25 cellular contexts compared by ENCODE assay signal in genomic region chr12:115543269-115543668, GRCh38.
A peak's percentile ranks its signal among the peaks of the same experiment; 100 is the strongest.
DNase-seq lines count a peak whose midpoint lies in the region; ATAC-seq, FAIRE-seq and TF ChIP-seq lines count a peak whose summit lies in the region.
"Had no signal": no experiment of that assay in that cellular context is flagged by ENCODE, and none has a peak within 500 bp of the region (broad histone marks: within the 10 kb centered on the region; RNA-seq: fewer than 3 reads in every experiment).

No MANE protein-coding gene starts in this region.

- H4K20me1 ChIP-seq in endothelial cell of umbilical vein (replicated peaks; ENCODE audit: control insufficient read depth, extremely low read depth, insufficient read depth, low read length) (no peaks in the 10 kb centered on the region), smooth muscle cell (ENCODE audit: low read depth) (no peaks in the 10 kb centered on the region)
- H4K20me1 ChIP-seq: BLaER1 treated with 17β-estradiol and CSF1 and Interleukin-3, amounts not matched to agents 10 nM and 100 nM had no signal

- TF ChIP-seq POLR2A in breast epithelium (IDR thresholded peaks at IDR 0.05): no peak
- TF ChIP-seq POLR2A in endothelial cell of umbilical vein (IDR thresholded peaks at IDR 0.05; ENCODE audit: low read depth, low read length): no peak

- FAIRE-seq in endothelial cell of umbilical vein (lab: Jason Lieb, UNC): no peak
- FAIRE-seq: D721Med, GM12891, GM19239 had no signal

- ATAC-seq in HG02884 (IDR thresholded peaks at IDR 0.05; ENCODE audit: unreplicated experiment): no peak

- dilution Hi-C loops in endothelial cell of umbilical vein (cut with MboI; ENCODE audit: extremely low pct_ligation_motif_present, low sequenced_read_pairs): no loop called here

- WGBS in smooth muscle cell (ENCODE audit: low lambda C conversion rate): 50% methylated on average over 2 of the region's 2 CpGs

- BruUV-seq in MCF 10A (replicated peaks; lab: Mats Ljungman, UMichigan) (no TSS peak), endothelial cell of umbilical vein (replicated peaks; lab: Mats Ljungman, UMichigan) (no TSS peak)

- H3K27ac Mint-ChIP-seq in MCF 10A (ENCODE audit: low read depth, unreplicated experiment): no peak overlapping the region
- H3K27ac Mint-ChIP-seq: CD8-positive, alpha-beta memory T cell; H9 had no signal

- no peak overlapping the region for H3K4me2 ChIP-seq in endothelial cell of umbilical vein (ENCODE audit: insufficient read depth, low read length)
- H3K4me2 ChIP-seq in smooth muscle cell: no peak overlapping the region
- H3K4me2 ChIP-seq: BLaER1 treated with 17β-estradiol and CSF1 and Interleukin-3, amounts not matched to agents 10 nM and 100 nM had no signal

- H3F3A ChIP-seq in smooth muscle cell (ENCODE audit: low read depth): peaks cover 3% of the 10 kb centered on the region

- H3K9me3 ChIP-seq in breast epithelium (no peaks in the 10 kb centered on the region), endothelial cell of umbilical vein (replicated peaks; ENCODE audit: control insufficient read depth, insufficient read depth, low read length) (peaks cover 8% of the 10 kb centered on the region), smooth muscle cell (replicated peaks; ENCODE audit: low read depth) (no peaks in the 10 kb centered on the region)
- H3K9me3 ChIP-seq: MG63 had no signal

- H3K9me1 ChIP-seq in endothelial cell of umbilical vein (replicated peaks; ENCODE audit: control insufficient read depth, extremely low read depth, insufficient read depth, low read length): no peaks in the 10 kb centered on the region

- H3K27ac ChIP-seq in breast epithelium (peak overlapping the region in 1 of 2 donors; percentile 66), endothelial cell of umbilical vein (ENCODE audit: insufficient read depth, low read depth, low read length) (no peak overlapping the region), smooth muscle cell (ENCODE audit: low read depth) (peak overlapping the region; percentile 91)
- H3K27ac ChIP-seq: BLaER1 treated with 17β-estradiol and CSF1 and Interleukin-3, amounts not matched to agents 10 nM and 100 nM; HL-60 had no signal

- intact Hi-C loops in MCF 10A (cut with micrococcal nuclease): no loop called here
- intact Hi-C loops in breast epithelium (cut with DNase I; ENCODE audit: low total_unique reads): no loop called here
- intact Hi-C loops in endothelial cell of umbilical vein (cut with micrococcal nuclease): no loop called here

- H3K9ac ChIP-seq in endothelial cell of umbilical vein (replicated peaks; ENCODE audit: extremely low read depth, insufficient read depth, low read length) (no peak overlapping the region), smooth muscle cell (ENCODE audit: low read depth) (no peak overlapping the region)
- H3K9ac ChIP-seq: BLaER1 treated with 17β-estradiol and CSF1 and Interleukin-3, amounts not matched to agents 10 nM and 100 nM had no signal

- TF ChIP-seq CTCF in MCF 10A (IDR thresholded peaks at IDR 0.05; ENCODE audit: unreplicated experiment): no peak
- no peak for TF ChIP-seq CTCF in breast epithelium (IDR thresholded peaks at IDR 0.05)
- TF ChIP-seq CTCF in endothelial cell of umbilical vein (IDR thresholded peaks at IDR 0.05; ENCODE audit: extremely low read depth in 1 of 2, insufficient read depth in 1 of 2, low read depth in 1 of 2, low read length in 2 of 2): no peak
- no peak for TF ChIP-seq CTCF in smooth muscle cell (IDR thresholded peaks at IDR 0.05; ENCODE audit: borderline replicate concordance, insufficient read depth, poor library complexity, severe bottlenecking)

- H3K4me1 ChIP-seq in breast epithelium (no peaks in the 10 kb centered on the region), endothelial cell of umbilical vein (ENCODE audit: control insufficient read depth, extremely low read depth, insufficient read depth, low read length) (no peaks in the 10 kb centered on the region), smooth muscle cell (ENCODE audit: low read depth) (no peaks in the 10 kb centered on the region)
- H3K4me1 ChIP-seq: BLaER1 treated with 17β-estradiol and CSF1 and Interleukin-3, amounts not matched to agents 10 nM and 100 nM had no signal

- peaks cover 16% of the 10 kb centered on the region for H3K4me1 Mint-ChIP-seq in MCF 10A (ENCODE audit: insufficient read depth, unreplicated experiment)
- H3K4me1 Mint-ChIP-seq: CD8-positive, alpha-beta memory T cell had no signal

- peaks cover 4% of the 10 kb centered on the region for H3K36me3 Mint-ChIP-seq in MCF 10A (ENCODE audit: insufficient read depth, unreplicated experiment)
- H3K36me3 Mint-ChIP-seq: CD8-positive, alpha-beta memory T cell had no signal

- H3K27me3 ChIP-seq in breast epithelium (no peaks in the 10 kb centered on the region), endothelial cell of umbilical vein (ENCODE audit: control insufficient read depth in 2 of 2, insufficient read depth in 2 of 2, low read length in 2 of 2) (no peaks in the 10 kb centered on the region), smooth muscle cell (ENCODE audit: low read depth) (no peaks in the 10 kb centered on the region)
- H3K27me3 ChIP-seq: BLaER1 treated with 17β-estradiol and CSF1 and Interleukin-3, amounts not matched to agents 10 nM and 100 nM; MG63 had no signal

- CTCF ChIA-PET in MCF 10A (lab: Yijun Ruan, JAX): no interaction called here
- CTCF ChIA-PET in endothelial cell of umbilical vein (lab: Charles Lee): no interaction called here

- H3K27me3 Mint-ChIP-seq in MCF 10A (ENCODE audit: insufficient read depth, unreplicated experiment): no peaks in the 10 kb centered on the region
- H3K27me3 Mint-ChIP-seq: CD8-positive, alpha-beta memory T cell had no signal

- POLR2A ChIA-PET in MCF 10A (lab: Yijun Ruan, JAX) (no interaction called here), endothelial cell of umbilical vein (lab: Charles Lee) (no interaction called here)

- no peak overlapping the region for H3K4me3 ChIP-seq in breast epithelium
- no peak overlapping the region for H3K4me3 ChIP-seq in endothelial cell of umbilical vein (replicated peaks in 1 of 3; ENCODE audit: insufficient read depth in 1 of 3, low read depth in 1 of 3, low read length in 3 of 3)
- no peak overlapping the region for H3K4me3 ChIP-seq in smooth muscle cell
- H3K4me3 ChIP-seq: BLaER1 treated with 17β-estradiol and CSF1 and Interleukin-3, amounts not matched to agents 10 nM and 100 nM; MG63 had no signal

- no peak overlapping the region for H3K4me3 Mint-ChIP-seq in MCF 10A (ENCODE audit: unreplicated experiment)
- H3K4me3 Mint-ChIP-seq: CD8-positive, alpha-beta memory T cell; H9 had no signal

- no peaks in the 10 kb centered on the region for H3K36me3 ChIP-seq in breast epithelium
- no peaks in the 10 kb centered on the region for H3K36me3 ChIP-seq in endothelial cell of umbilical vein (ENCODE audit: control insufficient read depth in 2 of 2, extremely low read depth in 1 of 2, insufficient read depth in 2 of 2, low read length in 2 of 2)
- no peaks in the 10 kb centered on the region for H3K36me3 ChIP-seq in smooth muscle cell (ENCODE audit: low read depth)
- H3K36me3 ChIP-seq: BLaER1 treated with 17β-estradiol and CSF1 and Interleukin-3, amounts not matched to agents 10 nM and 100 nM; MG63 had no signal

- H2AFZ ChIP-seq in endothelial cell of umbilical vein (ENCODE audit: low read depth, low read length): no peak overlapping the region
- H2AFZ ChIP-seq in smooth muscle cell (ENCODE audit: low read depth): no peak overlapping the region

- peaks cover 6% of the 10 kb centered on the region for H3K9me3 Mint-ChIP-seq in MCF 10A (ENCODE audit: unreplicated experiment)

- DNase-seq in MCF 10A (ENCODE audit: unreplicated experiment) (peak; percentile 31), breast epithelium (ENCODE audit: low spot score in 2 of 2) (no peak), M059J (ENCODE audit: low read depth) (peak; percentile 76), endothelial cell of umbilical vein (ENCODE audit: low read depth, low spot score) (no peak), smooth muscle cell (lab: John Stamatoyannopoulos, UW; ENCODE audit: unreplicated experiment) (no peak), retina (no peak), NCI-H187 treated with DMSO at 0.1 percent for 48 hours (lab: John Stamatoyannopoulos, UW) (no peak)
- DNase-seq: 8988T; CD8-positive, alpha-beta memory T cell; DND-41; GF-D8; H9; KBM-7; MG63; NCI-H1092; NCI-H1694; NCI-H526; RPMI8226; SIG-M5 had no signal

- H3K79me2 ChIP-seq in endothelial cell of umbilical vein (ENCODE audit: control insufficient read depth, insufficient read depth, low read length): no peaks in the 10 kb centered on the region
- no peaks in the 10 kb centered on the region for H3K79me2 ChIP-seq in smooth muscle cell (ENCODE audit: low read depth)

TF ChIP-seq in endothelial cell of umbilical vein, 7 proteins besides CTCF, POLR2A, EP300 and RAD21:
- TF ChIP-seq JUN (IDR thresholded peaks at IDR 0.05; ENCODE audit: borderline replicate concordance, insufficient read depth, insufficient read length, low read depth) (peak; percentile 8), MYC (IDR thresholded peaks at IDR 0.05; ENCODE audit: low read depth, low read length) (no peak)

Comparison
In these comparisons a context has a peak if more than half of its experiments do, and no peak if none do; other contexts are left out.
1. DNase-seq: peak in MCF 10A (single experiment) and M059J (single experiment); none in breast epithelium (0 of 2), endothelial cell of umbilical vein (single experiment), smooth muscle cell (single experiment), retina (single experiment) and NCI-H187 treated with DMSO at 0.1 percent for 48 hours (single experiment).